In the genomic region with DNA sequence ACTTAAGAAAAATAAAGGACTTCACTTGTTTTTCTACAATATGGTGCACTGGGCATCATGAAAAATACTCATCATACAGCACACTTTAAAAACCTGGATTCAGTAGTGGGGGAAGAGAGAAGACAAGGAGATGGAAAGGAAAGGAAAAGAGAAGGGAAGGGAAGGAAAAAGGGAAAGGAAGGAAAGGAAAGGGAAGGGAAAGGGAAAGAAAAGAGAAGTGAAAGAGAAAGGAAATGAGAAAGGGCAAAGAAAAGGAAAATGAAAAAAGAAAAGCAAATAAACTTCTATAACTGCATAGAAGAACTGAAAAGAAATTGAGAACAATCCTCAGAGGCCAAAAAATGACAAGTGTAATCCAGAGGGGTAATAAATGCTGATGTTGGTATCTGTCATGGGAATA, we compare ENCODE assay signal across 29 cellular contexts.
DNase-seq lines count a peak whose midpoint lies in the region; ATAC-seq and TF ChIP-seq lines count a peak whose summit lies in the region.
"Had no signal": no experiment of that assay in that cellular context is flagged by ENCODE, and none has a peak within 500 bp of the region (broad histone marks: within the 10 kb centered on the region; RNA-seq: fewer than 3 reads in every experiment).

No MANE protein-coding gene starts in this region.

- H3K4me1 ChIP-seq in HEK293 (ENCODE audit: control insufficient read depth, insufficient read depth, low read length) = no peaks in the 10 kb centered on the region
- H3K4me1 ChIP-seq: A549; BE2C; BLaER1; BLaER1 treated with 17β-estradiol and CSF1 and Interleukin-3, amounts not matched to agents 10 nM and 100 nM; Caco-2 had no signal

- no peaks in the 10 kb centered on the region for H3K27me3 Mint-ChIP-seq in stimulated activated naive CD8-positive, alpha-beta T cell treated with anti-CD3 and anti-CD28 coated beads, Interleukin-15, amount 100 ng/mL, for 72 hours
- H3K27me3 Mint-ChIP-seq: CD8-positive, alpha-beta memory T cell had no signal

- H3K4me1 Mint-ChIP-seq in stimulated activated naive CD8-positive, alpha-beta T cell treated with anti-CD3 and anti-CD28 coated beads, Interleukin-15, amount 100 ng/mL, for 72 hours = no peaks in the 10 kb centered on the region
- H3K4me1 Mint-ChIP-seq: B cell; CD14-positive monocyte; CD4-positive, alpha-beta memory T cell; CD4-positive, CD25-positive, alpha-beta regulatory T cell; CD8-positive, alpha-beta memory T cell had no signal

- TF ChIP-seq CTCF in HEK293 (tag by site-specific recombination; IDR thresholded peaks at IDR 0.05) = no peak

- no peak overlapping the region for H3K4me3 Mint-ChIP-seq in stimulated activated naive CD8-positive, alpha-beta T cell treated with anti-CD3 and anti-CD28 coated beads, Interleukin-15, amount 100 ng/mL, for 72 hours
- H3K4me3 Mint-ChIP-seq: B cell; CD14-positive monocyte; CD4-positive, alpha-beta memory T cell; CD4-positive, alpha-beta T cell; CD8-positive, alpha-beta memory T cell; CD8-positive, alpha-beta T cell had no signal

- POLR2A ChIA-PET in HEK293 (lab: Yijun Ruan, JAX) = no interaction called here

- no peaks in the 10 kb centered on the region for H3K9me3 ChIP-seq in HEK293 (ENCODE audit: control insufficient read depth, insufficient read depth, low read depth, low read length)
- H3K9me3 ChIP-seq: A549; BE2C; BLaER1; BLaER1 treated with 17β-estradiol and CSF1 and Interleukin-3, amounts not matched to agents 10 nM and 100 nM; Caco-2 had no signal

- no peak overlapping the region for H3K27ac Mint-ChIP-seq in stimulated activated naive CD8-positive, alpha-beta T cell treated with anti-CD3 and anti-CD28 coated beads, Interleukin-15, amount 100 ng/mL, for 72 hours
- H3K27ac Mint-ChIP-seq: B cell; CD14-positive monocyte; CD4-positive, alpha-beta memory T cell; CD4-positive, alpha-beta T cell; CD8-positive, alpha-beta memory T cell; CD8-positive, alpha-beta T cell had no signal

- CTCF ChIA-PET in HEK293 (lab: Yijun Ruan, JAX) = no interaction called here

- no peaks in the 10 kb centered on the region for H3K36me3 ChIP-seq in HEK293 (ENCODE audit: control insufficient read depth in 2 of 2, insufficient read depth in 1 of 2, low read length in 2 of 2)
- H3K36me3 ChIP-seq: BE2C; BLaER1; BLaER1 treated with 17β-estradiol and CSF1 and Interleukin-3, amounts not matched to agents 10 nM and 100 nM had no signal

- H3K27ac ChIP-seq in HEK293 (ENCODE audit: extremely low read depth, low read depth, low read length) = no peak overlapping the region
- H3K27ac ChIP-seq: 22Rv1; A549; BLaER1; BLaER1 treated with 17β-estradiol and CSF1 and Interleukin-3, amounts not matched to agents 10 nM and 100 nM; C4-2B had no signal

- no peaks in the 10 kb centered on the region for H3K9me3 Mint-ChIP-seq in stimulated activated naive CD8-positive, alpha-beta T cell treated with anti-CD3 and anti-CD28 coated beads, Interleukin-15, amount 100 ng/mL, for 72 hours
- H3K9me3 Mint-ChIP-seq: CD4-positive, alpha-beta memory T cell; CD4-positive, alpha-beta T cell; CD8-positive, alpha-beta T cell had no signal

- ATAC-seq in stimulated activated naive CD8-positive, alpha-beta T cell treated with anti-CD3 and anti-CD28 coated beads, Interleukin-15, amount 100 ng/mL, for 72 hours = no peak
- ATAC-seq: A549; CD8-positive, alpha-beta T cell had no signal

- no peak for DNase-seq in stimulated activated naive CD8-positive, alpha-beta T cell treated with anti-CD3 and anti-CD28 coated beads, Interleukin-15, amount 100 ng/mL, for 72 hours
- DNase-seq: 8988T; ACHN; AML-193; BE2C; C1 segment of cervical spinal cord; Caco-2; Calu3; CD4-positive, alpha-beta memory T cell; CD4-positive, alpha-beta T cell; CD4-positive, CD25-positive, alpha-beta regulatory T cell; CD8-positive, alpha-beta memory T cell; CD8-positive, alpha-beta T cell; COR-L47; DMS 273 treated with DMSO at 0.1 percent for 48 hours; DMS153; DMS53; DMS79; DMS79 treated with DMSO at 0.1 percent for 48 hours; DND-41; EL had no signal

- no peak overlapping the region for H3K4me3 ChIP-seq in HEK293 (ENCODE audit: low read depth, low read length)
- H3K4me3 ChIP-seq: A549; BLaER1; BLaER1 treated with 17β-estradiol and CSF1 and Interleukin-3, amounts not matched to agents 10 nM and 100 nM had no signal

TF ChIP-seq in HEK293, 187 proteins besides CTCF, POLR2A, EP300 and RAD21:
- TF ChIP-seq ZFP3 (tag by site-specific recombination; IDR thresholded peaks at IDR 0.05; ENCODE audit: low read depth) (no peak), ZNF560 (tag by site-specific recombination; IDR thresholded peaks at IDR 0.05; ENCODE audit: borderline replicate concordance) (no peak), ZNF639 (tag by site-specific recombination; IDR thresholded peaks at IDR 0.05) (no peak), KLF1 (tag by site-specific recombination; IDR thresholded peaks at IDR 0.05) (no peak), PRDM1 (tag by site-specific recombination; IDR thresholded peaks at IDR 0.05) (peak; percentile 99), ZNF626 (tag by site-specific recombination; IDR thresholded peaks at IDR 0.05) (no peak)
